ENCODE assay signal across 19 cellular contexts in the genomic region with DNA sequence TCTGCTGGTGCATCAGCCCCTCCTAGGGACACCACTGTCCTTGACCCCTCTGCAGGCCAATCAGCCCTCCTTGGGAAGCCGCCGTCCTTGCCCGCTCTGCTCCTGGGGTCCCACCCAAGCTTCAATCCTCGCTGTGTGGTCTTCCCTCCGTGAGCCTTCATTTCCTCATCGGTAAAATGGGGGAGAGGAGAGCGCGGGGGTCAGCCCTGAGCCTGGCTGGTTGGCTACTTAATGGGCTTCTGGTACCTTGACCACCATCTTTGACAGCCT. TPM values are rescaled to one million over a fixed set of nuclear protein-coding genes. Genes with fewer than 3 reads are reported as not detected.
"Had no signal": no experiment of that assay in that cellular context is flagged by ENCODE, and none has a peak within 500 bp of the region (broad histone marks: within the 10 kb centered on the region; RNA-seq: fewer than 3 reads in every experiment).

No MANE protein-coding gene starts in this region.

- H3K4me2 ChIP-seq: hepatocyte had no signal

- H3K79me2 ChIP-seq: hepatocyte had no signal

- H3K27me3 ChIP-seq: hepatocyte had no signal

- H3K4me1 ChIP-seq: breast epithelium had no signal

- ATAC-seq: activated CD4-positive, CD25-positive, alpha-beta regulatory T cell treated with anti-CD3 and anti-CD28 coated beads, Interleukin-2, amount 50 U/mL, for 24 hours had no signal

- H3K4me1 Mint-ChIP-seq: endodermal cell had no signal

- H3K27ac ChIP-seq: hepatocyte had no signal

- H2AFZ ChIP-seq: hepatocyte had no signal

- DNase-seq: activated naive CD4-positive, alpha-beta T cell; activated T-cell treated with anti-CD3 and anti-CD28 coated beads for 4 hours; endodermal cell; midbrain; stimulated activated CD4-positive, alpha-beta T cell treated with anti-CD3 and anti-CD28 coated beads, Interleukin-4, amount 100 ng/mL, for 4 hours; stimulated activated CD8-positive, alpha-beta memory T cell treated with anti-CD3 and anti-CD28 coated beads, Interleukin-4, amount 100 ng/mL, for 48 hours; stimulated activated naive CD4-positive, alpha-beta T cell treated with Interleukin-2 at 50 U/mL for 16 hours; T-helper 1 cell; T1000 had no signal

- H3K9me3 Mint-ChIP-seq: endodermal cell had no signal

- H3K4me3 Mint-ChIP-seq: endodermal cell had no signal

- H3K4me3 ChIP-seq: hepatocyte, skin epidermis had no signal

- H3K27ac Mint-ChIP-seq: endodermal cell had no signal

- H3K36me3 ChIP-seq: breast epithelium had no signal

- H3K9me3 ChIP-seq: breast epithelium had no signal

RNA-seq across cellular contexts. Expression of gene MYMK, which starts 33.2 kb away (rescaled TPM):
- total RNA-seq: aorta, breast epithelium, cerebellum, dermis microvascular lymphatic vessel endothelial cell, endodermal cell, epithelial cell of proximal tubule, hepatocyte, lower leg skin, ureter had no signal
- polyA plus RNA-seq: aorta had no signal

RNA-seq across cellular contexts. Expression of gene ADAMTSL2, which starts 42.9 kb away (rescaled TPM):
- total RNA-seq: epithelial cell of proximal tubule had no signal
